ENCODE assay signal across 17 cellular contexts in the genomic region with DNA sequence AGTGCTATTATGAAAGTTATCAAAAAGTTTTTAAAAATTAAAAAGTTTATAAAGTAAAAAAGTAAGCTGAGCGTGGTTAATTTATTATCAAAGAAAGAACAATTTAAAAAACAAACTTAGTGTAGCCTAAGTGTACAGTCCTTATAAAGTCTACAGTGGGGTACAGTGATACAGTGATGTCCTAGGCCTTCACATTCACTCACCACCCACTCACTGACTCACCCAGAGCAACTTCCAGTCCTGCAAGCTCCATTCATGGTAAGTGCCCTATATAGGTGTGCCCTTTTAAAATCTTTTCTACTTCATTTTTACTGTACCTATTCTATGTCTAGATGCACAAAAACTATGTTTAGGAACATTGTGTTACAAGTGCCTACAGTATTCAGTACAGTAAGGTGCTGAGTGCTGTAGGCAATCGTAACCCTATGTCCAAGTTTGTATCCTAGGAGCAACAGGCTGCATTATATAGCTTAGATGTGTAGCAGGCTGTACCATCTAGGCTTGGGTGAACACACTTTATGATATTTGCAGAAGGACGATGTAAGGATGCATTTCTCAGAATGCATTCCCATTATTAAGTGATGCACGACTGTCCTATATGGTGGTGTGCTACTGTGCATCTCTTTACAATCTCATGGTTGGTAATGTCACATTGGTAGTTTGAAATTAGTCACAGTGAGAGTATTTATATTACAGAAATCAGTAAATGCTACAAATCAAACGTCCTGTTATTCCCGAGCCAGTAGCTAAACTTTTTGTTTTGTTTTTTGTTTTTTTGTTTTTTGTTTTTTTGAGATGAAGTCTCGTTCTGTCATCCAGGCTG.
"Had no signal": no experiment of that assay in that cellular context is flagged by ENCODE, and none has a peak within 500 bp of the region (broad histone marks: within the 10 kb centered on the region; RNA-seq: fewer than 3 reads in every experiment).

No MANE protein-coding gene starts in this region.

- H3K4me3 Mint-ChIP-seq: activated naive CD8-positive, alpha-beta T cell; natural killer cell treated with Interleukin-12 subunit alpha and Interleukin-12 subunit beta and Interleukin-15 and Interleukin-18, amount 100 ng/mL, for 72 hours; stimulated activated naive CD8-positive, alpha-beta T cell treated with anti-CD3 and anti-CD28 coated beads, Interleukin-15, Interleukin-2, amounts not matched to agents 100 ng/mL and 50 ng/mL, for 24 hours; type B pancreatic cell had no signal

- DNase-seq: activated CD4-positive, alpha-beta T cell treated with anti-CD3 and anti-CD28 coated beads, Interleukin-2, amount 50 U/mL, for 48 hours; activated CD4-positive, CD25-positive, alpha-beta regulatory T cell; activated effector memory CD4-positive, alpha-beta T cell treated with anti-CD3 and anti-CD28 coated beads, Interleukin-2, amount 50 U/mL, for 16 hours; effector CD8-positive, alpha-beta T cell; foreskin fibroblast; kidney glomerular epithelial cell; mesendoderm; nucleus accumbens; SJCRH30; stimulated activated CD4-positive, alpha-beta T cell treated with anti-CD3 and anti-CD28 coated beads, Interleukin-4, amount 100 ng/mL, for 4 hours; stimulated activated CD8-positive, alpha-beta memory T cell treated with anti-CD3 and anti-CD28 coated beads, Interleukin-4, amount 100 ng/mL, for 48 hours had no signal

- H3K36me3 ChIP-seq: brain microvascular endothelial cell, SJCRH30 had no signal

- H3K4me3 ChIP-seq: SJCRH30 had no signal

- H3K27me3 Mint-ChIP-seq: activated naive CD8-positive, alpha-beta T cell; natural killer cell treated with Interleukin-12 subunit alpha and Interleukin-12 subunit beta and Interleukin-15 and Interleukin-18, amount 100 ng/mL, for 72 hours; stimulated activated naive CD8-positive, alpha-beta T cell treated with anti-CD3 and anti-CD28 coated beads, Interleukin-15, Interleukin-2, amounts not matched to agents 100 ng/mL and 50 ng/mL, for 24 hours; type B pancreatic cell had no signal

- H3K27me3 ChIP-seq: brain microvascular endothelial cell, SJCRH30 had no signal

- H3K9me3 ChIP-seq: SJCRH30 had no signal

- H3K4me1 ChIP-seq: SJCRH30 had no signal

- H3K27ac ChIP-seq: brain microvascular endothelial cell, SJCRH30 had no signal

- H3K36me3 Mint-ChIP-seq: natural killer cell treated with Interleukin-12 subunit alpha and Interleukin-12 subunit beta and Interleukin-15 and Interleukin-18, amount 100 ng/mL, for 72 hours had no signal

- H3K9me3 Mint-ChIP-seq: natural killer cell treated with Interleukin-12 subunit alpha and Interleukin-12 subunit beta and Interleukin-15 and Interleukin-18, amount 100 ng/mL, for 72 hours; stimulated activated naive CD8-positive, alpha-beta T cell treated with anti-CD3 and anti-CD28 coated beads, Interleukin-15, Interleukin-2, amounts not matched to agents 100 ng/mL and 50 ng/mL, for 24 hours; type B pancreatic cell had no signal

- H3K27ac Mint-ChIP-seq: activated naive CD8-positive, alpha-beta T cell; natural killer cell treated with Interleukin-12 subunit alpha and Interleukin-12 subunit beta and Interleukin-15 and Interleukin-18, amount 100 ng/mL, for 72 hours; stimulated activated naive CD8-positive, alpha-beta T cell treated with anti-CD3 and anti-CD28 coated beads, Interleukin-15, Interleukin-2, amounts not matched to agents 100 ng/mL and 50 ng/mL, for 24 hours; type B pancreatic cell had no signal

- FAIRE-seq: endothelial cell of umbilical vein had no signal
